In genomic region chr1:243505986-243506689, GRCh38 we compare ENCODE assay signal across 11 cellular contexts.
DNase-seq lines count a peak whose midpoint lies in the region; ATAC-seq, FAIRE-seq and TF ChIP-seq lines count a peak whose summit lies in the region.
"Had no signal": no experiment of that assay in that cellular context is flagged by ENCODE, and none has a peak within 500 bp of the region (broad histone marks: within the 10 kb centered on the region; RNA-seq: fewer than 3 reads in every experiment).

No MANE protein-coding gene starts in this region.

- no peaks in the 10 kb centered on the region for H3K9me3 ChIP-seq in KOPT-K1 (ENCODE audit: insufficient read depth, low read length, poor library complexity, severe bottlenecking)
- no peaks in the 10 kb centered on the region for H3K9me3 ChIP-seq in HepG2 (ENCODE audit: low read length)
- H3K9me3 ChIP-seq in gastroesophageal sphincter, result no peaks in the 10 kb centered on the region

- CTCF ChIA-PET in HepG2 (lab: Yijun Ruan, JAX; ENCODE audit: low intra/inter-chr PET ratio, low total read pairs), result no interaction called here

- no TSS peak for BruUV-seq in HepG2 (replicated peaks; lab: Mats Ljungman, UMichigan)

- no peak overlapping the region for H2AFZ ChIP-seq in HepG2 (ENCODE audit: low read length)
- H2AFZ ChIP-seq: GM23248 had no signal

- no peak for TF ChIP-seq POLR2A in HepG2 (IDR thresholded peaks at IDR 0.05; ENCODE audit: insufficient read depth in 1 of 2, low read depth in 2 of 2, low read length in 2 of 2)
- no peak for TF ChIP-seq POLR2A in gastroesophageal sphincter (IDR thresholded peaks at IDR 0.05)

- ATAC-seq in GM21723 (IDR thresholded peaks at IDR 0.05; ENCODE audit: unreplicated experiment) (peak; percentile 67), HepG2 (peak; percentile 99), GM19324 (IDR thresholded peaks at IDR 0.05; ENCODE audit: low FRiP score, unreplicated experiment) (no peak), gastroesophageal sphincter (no peak)

- no peaks in the 10 kb centered on the region for H3K27me3 ChIP-seq in HepG2 (ENCODE audit: control insufficient read depth in 1 of 2, insufficient read depth in 2 of 2, low read length in 2 of 2)
- no peaks in the 10 kb centered on the region for H3K27me3 ChIP-seq in gastroesophageal sphincter

- no peaks in the 10 kb centered on the region for H4K20me1 ChIP-seq in HepG2 (ENCODE audit: insufficient read depth, low read length)

- peak; percentile 58 for DNase-seq in GM13976 (ENCODE audit: low spot score)
- DNase-seq in HepG2 (ENCODE audit: low spot score), result peak; percentile 72
- DNase-seq in foreskin fibroblast, result no peak
- no peak for DNase-seq in AML-193 (lab: John Stamatoyannopoulos, UW)
- DNase-seq: activated naive CD8-positive, alpha-beta T cell treated with anti-CD3 and anti-CD28 coated beads, Interleukin-2, amount 10 ng/mL, durations not matched to agents 7 days and 5 days; GM23248; NCI-H2029 treated with DMSO at 0.1 percent for 48 hours had no signal

- H3K4me3 ChIP-seq in HepG2 (replicated peaks in 1 of 3; ENCODE audit: insufficient read depth in 1 of 3, low read depth in 2 of 3, low read length in 3 of 3), result no peak overlapping the region
- no peak overlapping the region for H3K4me3 ChIP-seq in foreskin fibroblast (ENCODE audit: low read depth in 1 of 2, low read length in 2 of 2)
- no peak overlapping the region for H3K4me3 ChIP-seq in gastroesophageal sphincter
- H3K4me3 ChIP-seq: GM23248 had no signal

- H3K4me1 ChIP-seq in HepG2 (ENCODE audit: insufficient read depth, low read length) (peaks cover 32% of the 10 kb centered on the region), gastroesophageal sphincter (peaks cover 0 to 2% (median 0%) of the 10 kb centered on the region in 3 donors)

- H3K4me2 ChIP-seq in HepG2 (ENCODE audit: low read depth, low read length), result peak overlapping the region; percentile 45

- intact Hi-C loops in HepG2 (cut with micrococcal nuclease; ENCODE audit: unreplicated experiment), result loop anchor here (10.0 kb wide), 1 partner anchor 161 kb away; no protein-coding TSS in a partner anchor

- TF ChIP-seq RAD21 in HepG2 (CRISPR knock-in tag; IDR thresholded peaks at IDR 0.05), result no peak

- TF ChIP-seq CTCF in GM13976 (IDR thresholded peaks at IDR 0.05; ENCODE audit: borderline replicate concordance, control extremely low read depth, extremely low read depth, insufficient read depth, missing control alignments) (no peak), HepG2 (CRISPR knock-in tag; IDR thresholded peaks at IDR 0.05) (no peak), foreskin fibroblast (IDR thresholded peaks at IDR 0.05; ENCODE audit: low read depth, low read length) (no peak), gastroesophageal sphincter (IDR thresholded peaks at IDR 0.05) (no peak)

- H3K36me3 ChIP-seq in KOPT-K1 (ENCODE audit: insufficient read depth, low read length) (peaks cover 22% of the 10 kb centered on the region), HepG2 (replicated peaks in 1 of 2; ENCODE audit: control insufficient read depth in 1 of 2, insufficient read depth in 2 of 2, low read length in 2 of 2) (no peaks in the 10 kb centered on the region), gastroesophageal sphincter (peaks cover 0 to 86% of the 10 kb centered on the region in 2 donors)

- peak; percentile 50 for FAIRE-seq in HepG2 (lab: Jason Lieb, UNC)

- H3K79me2 ChIP-seq in HepG2 (ENCODE audit: insufficient read depth, low read length), result no peaks in the 10 kb centered on the region

- H3K27ac ChIP-seq in KOPT-K1 (ENCODE audit: low read depth, low read length, poor library complexity, severe bottlenecking), result peak overlapping the region; percentile 87
- H3K27ac ChIP-seq in HepG2 (ENCODE audit: extremely low read length, insufficient read depth, low read length), result peak overlapping the region; percentile 37
- no peak overlapping the region for H3K27ac ChIP-seq in gastroesophageal sphincter
- H3K27ac ChIP-seq: GM23248 had no signal

- TF ChIP-seq EP300 in HepG2 (IDR thresholded peaks at IDR 0.05; ENCODE audit: low read depth in 2 of 2, low read length in 2 of 2) (peak in 1 of 2 experiments; percentile 85; a peak in 2 of 4 replicates), HepG2 (CRISPR knock-in tag; IDR thresholded peaks at IDR 0.05; ENCODE audit: borderline replicate concordance) (peak; percentile 88), gastroesophageal sphincter (IDR thresholded peaks at IDR 0.05) (no peak)

- H3K9ac ChIP-seq in HepG2 (ENCODE audit: insufficient read depth, low read depth, low read length), result peak overlapping the region; percentile 13; the same call in 1 of the 2 replicates
- H3K9ac ChIP-seq: GM23248 had no signal

- 32% methylated on average over 9 of the region's 10 CpGs for WGBS in HepG2 (ENCODE audit: low lambda C conversion rate)
- 79 to 89% methylated on average over 5 to 10 of the region's 10 CpGs for WGBS in gastroesophageal sphincter (ENCODE audit: low coverage in 1 of 2), 2 donors

- in situ Hi-C loops in GM13976 (cut with MboI; ENCODE audit: low sequenced_read_pairs, unreplicated experiment), result no loop called here
- in situ Hi-C loops in HepG2 (cut with HindIII; ENCODE audit: extremely low pct_ligation_motif_present, low pct_unique_long_range_greater_than_20kb), result no loop called here

- POLR2A ChIA-PET in HepG2 (lab: Yijun Ruan, JAX), result no interaction called here

TF ChIP-seq in HepG2, 621 proteins besides CTCF, POLR2A, EP300 and RAD21 (continues in another document):
- TF ChIP-seq YY1 (IDR thresholded peaks at IDR 0.05; ENCODE audit: insufficient read depth, insufficient replicate concordance, low read depth, low read length) (peak; percentile 55), CENPBD1 (CRISPR knock-in tag; IDR thresholded peaks at IDR 0.05; ENCODE audit: borderline replicate concordance, low read depth) (no peak), ZMYM4 (CRISPR knock-in tag; IDR thresholded peaks at IDR 0.05) (peak; percentile 92), ATF5 (CRISPR knock-in tag; IDR thresholded peaks at IDR 0.05; ENCODE audit: low read depth) (no peak), ZBTB33 (CRISPR knock-in tag; IDR thresholded peaks at IDR 0.05) (peak; percentile 84), GMEB2 (CRISPR knock-in tag; IDR thresholded peaks at IDR 0.05; ENCODE audit: low read depth) (no peak), FOXC1 (CRISPR knock-in tag; IDR thresholded peaks at IDR 0.05; ENCODE audit: borderline replicate concordance) (peak; percentile 88), PCBP2 (optimal IDR thresholded peaks at IDR 0.05; ENCODE audit: low read depth, low read length, poor library complexity, severe bottlenecking) (no peak), SNAPC5 (CRISPR knock-in tag; IDR thresholded peaks at IDR 0.05; ENCODE audit: borderline replicate concordance) (no peak), ZNF552 (CRISPR knock-in tag; IDR thresholded peaks at IDR 0.05; ENCODE audit: borderline replicate concordance) (no peak), ONECUT2 (CRISPR knock-in tag; IDR thresholded peaks at IDR 0.05) (no peak), ZNF724P (CRISPR knock-in tag; IDR thresholded peaks at IDR 0.05; ENCODE audit: borderline replicate concordance) (no peak), ZNF75D (CRISPR knock-in tag; IDR thresholded peaks at IDR 0.05; ENCODE audit: borderline replicate concordance) (no peak), PHF21A (CRISPR knock-in tag; IDR thresholded peaks at IDR 0.05) (peak; percentile 54; the same call in 1 of the 2 replicates), KMT2A (CRISPR knock-in tag; IDR thresholded peaks at IDR 0.05) (no peak)

Comparison
In these comparisons a context has a peak if more than half of its experiments do, and no peak if none do; other contexts are left out.
1. DNase-seq: peak in GM13976 (single experiment) and HepG2 (single experiment); none in foreskin fibroblast (0 of 2) and AML-193 (0 of 2).
2. ATAC-seq: peak in GM21723 (single experiment) and HepG2 (single experiment); none in GM19324 (single experiment) and gastroesophageal sphincter (single experiment).
3. H3K27ac ChIP-seq: peak in KOPT-K1 (single experiment) and HepG2 (single experiment); none in gastroesophageal sphincter (0 of 4).